In the genomic region with DNA sequence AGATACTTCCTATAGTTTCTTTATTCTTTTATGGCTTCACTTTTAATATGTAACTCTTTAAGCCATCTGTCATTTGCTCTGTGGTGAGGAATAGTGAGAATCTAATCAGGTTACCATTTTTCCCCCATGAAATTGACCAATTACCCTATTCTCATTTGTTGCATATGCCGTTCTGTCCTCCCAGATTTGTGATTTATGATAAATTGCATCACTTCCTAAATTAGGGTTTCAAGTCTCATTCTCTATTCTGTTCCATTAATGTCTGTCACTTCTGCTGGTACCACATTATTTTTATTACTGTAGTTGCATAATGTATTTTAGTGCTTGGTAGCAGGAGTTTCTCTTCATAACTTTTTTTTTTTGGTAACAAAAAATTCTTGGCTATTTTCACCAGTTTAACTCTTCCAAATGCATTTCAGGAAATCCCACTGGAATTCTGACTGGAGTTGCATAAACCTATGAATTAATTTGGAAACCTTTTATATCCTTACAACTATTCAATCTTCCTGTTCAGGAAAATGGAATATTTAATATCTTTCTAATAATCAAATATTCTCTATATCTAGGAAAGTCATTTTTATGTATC, we compare ENCODE assay signal across 10 cellular contexts. TPM values are rescaled to one million over a fixed set of nuclear protein-coding genes. Genes with fewer than 3 reads are reported as not detected.
DNase-seq lines count a peak whose midpoint lies in the region; ATAC-seq and TF ChIP-seq lines count a peak whose summit lies in the region.
"Had no signal": no experiment of that assay in that cellular context is flagged by ENCODE, and none has a peak within 500 bp of the region (broad histone marks: within the 10 kb centered on the region; RNA-seq: fewer than 3 reads in every experiment).

No MANE protein-coding gene starts in this region.

- H3K4me2 ChIP-seq in PC-9, result peak overlapping the region; percentile 59

- peaks cover 28% of the 10 kb centered on the region for H3F3A ChIP-seq in PC-9 (ENCODE audit: insufficient read depth, low read depth)

- no peak for ATAC-seq in activated CD8-positive, alpha-beta memory T cell treated with anti-CD3 and anti-CD28 coated beads, Interleukin-2, amount 10 ng/mL, durations not matched to agents 7 days and 5 days
- ATAC-seq in stimulated activated naive CD8-positive, alpha-beta T cell treated with anti-CD3 and anti-CD28 coated beads, Interleukin-15, amount 100 ng/mL, for 72 hours, result no peak
- ATAC-seq in GM18502 (IDR thresholded peaks at IDR 0.05; ENCODE audit: poor library complexity, unreplicated experiment), result no peak

- peak overlapping the region; percentile 45 for H3K4me3 Mint-ChIP-seq in activated CD8-positive, alpha-beta memory T cell treated with anti-CD3 and anti-CD28 coated beads, Interleukin-2, amount 10 ng/mL, durations not matched to agents 7 days and 5 days
- H3K4me3 Mint-ChIP-seq in stimulated activated naive CD8-positive, alpha-beta T cell treated with anti-CD3 and anti-CD28 coated beads, Interleukin-15, amount 100 ng/mL, for 72 hours, result peak overlapping the region; percentile 29 to 68

- H3K36me3 Mint-ChIP-seq in activated CD8-positive, alpha-beta memory T cell treated with anti-CD3 and anti-CD28 coated beads, Interleukin-2, amount 10 ng/mL, durations not matched to agents 7 days and 5 days, result peaks cover 28% of the 10 kb centered on the region

- H3K4me1 Mint-ChIP-seq in activated CD8-positive, alpha-beta memory T cell treated with anti-CD3 and anti-CD28 coated beads, Interleukin-2, amount 10 ng/mL, durations not matched to agents 7 days and 5 days, result peaks cover 72% of the 10 kb centered on the region
- peaks cover 86% of the 10 kb centered on the region for H3K4me1 Mint-ChIP-seq in stimulated activated naive CD8-positive, alpha-beta T cell treated with anti-CD3 and anti-CD28 coated beads, Interleukin-15, amount 100 ng/mL, for 72 hours

- H3K4me3 ChIP-seq in PC-9, result no peak overlapping the region
- no peak overlapping the region for H3K4me3 ChIP-seq in esophagus squamous epithelium

- peak overlapping the region; percentile 60; the same call in 1 of the 2 replicates for H3K27ac ChIP-seq in PC-9
- peak overlapping the region; percentile 55 to 81 (median 80) for H3K27ac ChIP-seq in esophagus squamous epithelium
- H3K27ac ChIP-seq: RWPE1 had no signal

- POLR2A ChIA-PET in PC-9 (lab: Charles Lee; ENCODE audit: unreplicated experiment), result interaction anchor here (0.5 kb wide), 1 partner anchor 284 kb away, joined by 4 read pairs; no protein-coding TSS in a partner anchor

- H3K36me3 ChIP-seq in PC-9 (ENCODE audit: low read depth) (no peaks in the 10 kb centered on the region), esophagus squamous epithelium (no peaks in the 10 kb centered on the region)

- peaks cover 4% of the 10 kb centered on the region for H3K9me3 Mint-ChIP-seq in activated CD8-positive, alpha-beta memory T cell treated with anti-CD3 and anti-CD28 coated beads, Interleukin-2, amount 10 ng/mL, durations not matched to agents 7 days and 5 days (ENCODE audit: low read depth)
- H3K9me3 Mint-ChIP-seq in stimulated activated naive CD8-positive, alpha-beta T cell treated with anti-CD3 and anti-CD28 coated beads, Interleukin-15, amount 100 ng/mL, for 72 hours, result peaks cover 5 to 8% of the 10 kb centered on the region in 2 donors

- H4K20me1 ChIP-seq in PC-9 (ENCODE audit: insufficient read depth), result no peaks in the 10 kb centered on the region; the same call in 1 of the 2 replicates

- TF ChIP-seq CTCF in PC-9 (conservative IDR thresholded peaks at IDR 0.05) (no peak), esophagus squamous epithelium (IDR thresholded peaks at IDR 0.05) (no peak)

- H3K79me2 ChIP-seq in PC-9 (ENCODE audit: low read depth), result peaks cover 18% of the 10 kb centered on the region

- CTCF ChIA-PET in activated CD8-positive, alpha-beta memory T cell treated with anti-CD3 and anti-CD28 coated beads, Interleukin-2, amount 10 ng/mL, durations not matched to agents 7 days and 5 days (lab: Charles Lee), result interaction anchor here (0.7 to 3.1 kb wide), 7 partner anchors 10 to 199 kb away, joined by 3 to 20 read pairs (median 5); no protein-coding TSS in a partner anchor
- CTCF ChIA-PET in PC-9 (lab: Charles Lee), result interaction anchor here (1.0 kb wide), 2 partner anchors 13 to 106 kb away, joined by 4 to 5 read pairs; a partner anchor contains a TSS

- H3K27me3 ChIP-seq in PC-9 (ENCODE audit: insufficient read depth, low read depth), result no peaks in the 10 kb centered on the region
- no peaks in the 10 kb centered on the region for H3K27me3 ChIP-seq in esophagus squamous epithelium

- H3K9me3 ChIP-seq in PC-9 (ENCODE audit: insufficient read depth, low read depth), result no peaks in the 10 kb centered on the region; the same call in 1 of the 2 replicates
- no peaks in the 10 kb centered on the region for H3K9me3 ChIP-seq in esophagus squamous epithelium

- no TSS peak for BruUV-seq in PC-9 (replicated peaks; lab: Mats Ljungman, UMichigan)

- intact Hi-C loops in PC-9 (cut with micrococcal nuclease; ENCODE audit: unreplicated experiment), result no loop called here
- intact Hi-C loops in esophagus squamous epithelium (cut with DNase I), result no loop called here
- intact Hi-C loops in posterior cingulate gyrus (cut with DNase I), result no loop called here

- 19 to 33% methylated on average over 1 of the region's 1 CpG for WGBS in esophagus squamous epithelium, 2 donors

- no peaks in the 10 kb centered on the region for H3K27me3 Mint-ChIP-seq in activated CD8-positive, alpha-beta memory T cell treated with anti-CD3 and anti-CD28 coated beads, Interleukin-2, amount 10 ng/mL, durations not matched to agents 7 days and 5 days
- H3K27me3 Mint-ChIP-seq in stimulated activated naive CD8-positive, alpha-beta T cell treated with anti-CD3 and anti-CD28 coated beads, Interleukin-15, amount 100 ng/mL, for 72 hours, result no peaks in the 10 kb centered on the region
- H3K27me3 Mint-ChIP-seq: B cell had no signal

- no peak overlapping the region for H2AFZ ChIP-seq in PC-9

- H3K9me2 ChIP-seq in PC-9 (ENCODE audit: insufficient read depth), result no peaks in the 10 kb centered on the region

- TF ChIP-seq POLR2A in esophagus squamous epithelium (IDR thresholded peaks at IDR 0.05), result no peak

- peaks cover 41% of the 10 kb centered on the region for H3K4me1 ChIP-seq in PC-9 (replicated peaks; ENCODE audit: insufficient read depth)
- peaks cover 14 to 48% (median 38%) of the 10 kb centered on the region in 3 donors for H3K4me1 ChIP-seq in esophagus squamous epithelium

- no peak for DNase-seq in activated CD8-positive, alpha-beta memory T cell treated with anti-CD3 and anti-CD28 coated beads, Interleukin-2, amount 10 ng/mL, durations not matched to agents 7 days and 5 days
- no peak for DNase-seq in activated CD8-positive, alpha-beta memory T cell treated with anti-CD3 and anti-CD28 coated beads, Interleukin-2, amount 50 U/mL, for 4 hours
- DNase-seq in PC-9 (no peak), esophagus squamous epithelium (lab: John Stamatoyannopoulos, UW) (no peak), NCI-H226 (no peak), posterior cingulate gyrus (no peak)
- DNase-seq in stimulated activated naive CD8-positive, alpha-beta T cell treated with anti-CD3 and anti-CD28 coated beads, Interleukin-15, amount 100 ng/mL, for 72 hours, result no peak

- peak overlapping the region; percentile 88 for H3K27ac Mint-ChIP-seq in activated CD8-positive, alpha-beta memory T cell treated with anti-CD3 and anti-CD28 coated beads, Interleukin-2, amount 10 ng/mL, durations not matched to agents 7 days and 5 days
- peak overlapping the region; percentile 96 to 97 for H3K27ac Mint-ChIP-seq in stimulated activated naive CD8-positive, alpha-beta T cell treated with anti-CD3 and anti-CD28 coated beads, Interleukin-15, amount 100 ng/mL, for 72 hours

RNA-seq across cellular contexts. Expression of a gene that starts 44.0 kb away (rescaled TPM):
- total RNA-seq in activated CD8-positive, alpha-beta memory T cell treated with anti-CD3 and anti-CD28 coated beads, Interleukin-2, amount 10 ng/mL, durations not matched to agents 7 days and 5 days, result 10 to 100 TPM; 30.8 to 35.9 TPM
- total RNA-seq in PC-9 (2021) (33.7 TPM in 2 replicates), esophagus squamous epithelium (10 to 100 TPM in 3 of 4 donors, 1 to 10 TPM in 1; 8.5 to 24.4 (median 18.2) TPM)
